31 cellular contexts compared by ENCODE assay signal in genomic region chr1:31885851-31886250, GRCh38. TPM values are rescaled to one million over a fixed set of nuclear protein-coding genes. Genes with fewer than 3 reads are reported as not detected.
DNase-seq lines count a peak whose midpoint lies in the region; ATAC-seq, FAIRE-seq and TF ChIP-seq lines count a peak whose summit lies in the region.
"Had no signal": no experiment of that assay in that cellular context is flagged by ENCODE, and none has a peak within 500 bp of the region (broad histone marks: within the 10 kb centered on the region; RNA-seq: fewer than 3 reads in every experiment).

No MANE protein-coding gene starts in this region.

- H3K4me1 Mint-ChIP-seq in type B pancreatic cell (ENCODE audit: unreplicated experiment), result peaks cover 4% of the 10 kb centered on the region

- H3K79me2 ChIP-seq in K562 (ENCODE audit: control insufficient read depth, insufficient read depth, low read length), result no peaks in the 10 kb centered on the region

- no peak overlapping the region for H3K27ac ChIP-seq in K562 (ENCODE audit: extremely low read depth, low read depth, low read length)
- H3K27ac ChIP-seq: 22Rv1; A549; BLaER1; BLaER1 treated with 17β-estradiol and CSF1 and Interleukin-3, amounts not matched to agents 10 nM and 100 nM; C4-2B had no signal

- CTCF ChIA-PET in K562 (lab: Yijun Ruan, JAX; ENCODE audit: low intra/inter-chr PET ratio), result no interaction called here

- H3K36me3 ChIP-seq in K562 (ENCODE audit: control insufficient read depth, insufficient read depth, low read length), result peaks cover 3% of the 10 kb centered on the region; the same call in 1 of the 3 replicates
- H3K36me3 ChIP-seq: BE2C; BLaER1; BLaER1 treated with 17β-estradiol and CSF1 and Interleukin-3, amounts not matched to agents 10 nM and 100 nM had no signal

- H3K27me3 Mint-ChIP-seq in type B pancreatic cell, result no peaks in the 10 kb centered on the region
- H3K27me3 Mint-ChIP-seq: B cell; CD4-positive, alpha-beta memory T cell; CD4-positive, alpha-beta T cell; CD4-positive, CD25-positive, alpha-beta regulatory T cell had no signal

- no peaks in the 10 kb centered on the region for H3K9me1 ChIP-seq in K562 (ENCODE audit: control insufficient read depth, insufficient read depth, low read length)

- H3K4me1 ChIP-seq in K562 (replicated peaks in 1 of 2; ENCODE audit: control insufficient read depth in 2 of 2, insufficient read depth in 2 of 2, low read length in 2 of 2), result peaks cover 5 to 30% of the 10 kb centered on the region in 2 experiments; a peak in 4 of 5 replicates
- H3K4me1 ChIP-seq: BE2C had no signal

- POLR2A ChIA-PET in K562 (lab: Yijun Ruan, JAX), result interaction anchor here (0.7 to 1.9 kb wide), 4 partner anchors 8 to 148 kb away, joined by 3 to 6 read pairs (median 4); no protein-coding TSS in a partner anchor

- no peak overlapping the region for H3K9ac ChIP-seq in K562 (ENCODE audit: insufficient read depth in 1 of 2, low read depth in 2 of 2, low read length in 2 of 2)
- H3K9ac ChIP-seq: BLaER1; BLaER1 treated with 17β-estradiol and CSF1 and Interleukin-3, amounts not matched to agents 10 nM and 100 nM had no signal

- DNase-seq in K562 (ENCODE audit: extremely low read depth in 1 of 4, low spot score in 3 of 4), result no peak
- DNase-seq in type B pancreatic cell (ENCODE audit: extremely low spot score, unreplicated experiment), result no peak
- DNase-seq: 8988T; ACHN; AML-193; BE2C; C1 segment of cervical spinal cord; Caco-2; Calu3; CD4-positive, alpha-beta memory T cell; CD4-positive, alpha-beta T cell; CD4-positive, CD25-positive, alpha-beta regulatory T cell; CD8-positive, alpha-beta memory T cell; CD8-positive, alpha-beta T cell; COR-L47; DMS 273 treated with DMSO at 0.1 percent for 48 hours; DMS153; DMS53; DMS79; DMS79 treated with DMSO at 0.1 percent for 48 hours; DND-41; EL had no signal

- no peak for TF ChIP-seq POLR2A in K562 (conservative IDR thresholded peaks at IDR 0.05)

- FAIRE-seq in K562 (lab: Jason Lieb, UNC), result no peak
- FAIRE-seq: A204.1, A549, D721Med had no signal

- no TSS peak for BruUV-seq in K562 (replicated peaks; lab: Mats Ljungman, UMichigan)

- H3K9me3 Mint-ChIP-seq in type B pancreatic cell, result no peaks in the 10 kb centered on the region
- H3K9me3 Mint-ChIP-seq: CD14-positive monocyte; CD4-positive, alpha-beta memory T cell; CD8-positive, alpha-beta memory T cell; CD8-positive, alpha-beta T cell had no signal

- 100% methylated on average over 2 of the region's 2 CpGs for WGBS in K562 (ENCODE audit: insufficient coverage, low coverage, missing lambda C conversion rate)

- no peak overlapping the region for H3K4me2 ChIP-seq in K562 (ENCODE audit: insufficient read depth, low read length)
- H3K4me2 ChIP-seq: A549; BLaER1; BLaER1 treated with 17β-estradiol and CSF1 and Interleukin-3, amounts not matched to agents 10 nM and 100 nM had no signal

- no peak overlapping the region for H3K27ac Mint-ChIP-seq in type B pancreatic cell
- H3K27ac Mint-ChIP-seq: CD14-positive monocyte; CD4-positive, alpha-beta memory T cell; CD4-positive, alpha-beta T cell; CD4-positive, CD25-positive, alpha-beta regulatory T cell; CD8-positive, alpha-beta T cell had no signal

- TF ChIP-seq RAD21 in K562 (CRISPR knock-in tag; conservative IDR thresholded peaks at IDR 0.05 in 1 of 2, IDR thresholded peaks at IDR 0.05 in 1 of 2), result no peak

- peaks cover 4% of the 10 kb centered on the region; the same call in 1 of the 2 replicates for H3K9me3 ChIP-seq in K562 (replicated peaks; ENCODE audit: control insufficient read depth, insufficient read depth, low read depth, low read length)
- H3K9me3 ChIP-seq: A549, BE2C, BLaER1, Caco-2 had no signal

- TF ChIP-seq CTCF in K562 (IDR thresholded peaks at IDR 0.05 in 2 of 3, conservative IDR thresholded peaks at IDR 0.05 in 1 of 3; ENCODE audit: insufficient read depth in 2 of 3, low read depth in 1 of 3, low read length in 3 of 3) (no peak), type B pancreatic cell (conservative IDR thresholded peaks at IDR 0.05) (no peak)

- H3K36me3 Mint-ChIP-seq in type B pancreatic cell, result no peaks in the 10 kb centered on the region
- H3K36me3 Mint-ChIP-seq: CD4-positive, alpha-beta memory T cell; CD4-positive, CD25-positive, alpha-beta regulatory T cell; CD8-positive, alpha-beta memory T cell; CD8-positive, alpha-beta T cell had no signal

- H3K4me3 ChIP-seq in K562, result no peak overlapping the region
- H3K4me3 ChIP-seq: A549; BLaER1; BLaER1 treated with 17β-estradiol and CSF1 and Interleukin-3, amounts not matched to agents 10 nM and 100 nM had no signal

- H3K4me3 Mint-ChIP-seq in type B pancreatic cell, result no peak overlapping the region
- H3K4me3 Mint-ChIP-seq: B cell; CD14-positive monocyte; CD4-positive, alpha-beta memory T cell; CD4-positive, alpha-beta T cell; CD8-positive, alpha-beta memory T cell; CD8-positive, alpha-beta T cell had no signal

- in situ Hi-C loops in K562 (cut with MboI), result no loop called here

- no peak for TF ChIP-seq EP300 in K562 (IDR thresholded peaks at IDR 0.05; ENCODE audit: low read length)

- H3K27me3 ChIP-seq in K562 (ENCODE audit: control insufficient read depth in 2 of 2, insufficient read depth in 2 of 2, low read length in 2 of 2), result no peaks in the 10 kb centered on the region
- H3K27me3 ChIP-seq: BE2C; BLaER1; BLaER1 treated with 17β-estradiol and CSF1 and Interleukin-3, amounts not matched to agents 10 nM and 100 nM had no signal

- no peak for ATAC-seq in K562
- ATAC-seq: A549; CD8-positive, alpha-beta T cell had no signal

- H4K20me1 ChIP-seq in K562 (replicated peaks; ENCODE audit: control insufficient read depth, insufficient read depth, low read length), result no peaks in the 10 kb centered on the region
- H4K20me1 ChIP-seq: BLaER1; BLaER1 treated with 17β-estradiol and CSF1 and Interleukin-3, amounts not matched to agents 10 nM and 100 nM had no signal

- intact Hi-C loops in K562 (cut with micrococcal nuclease), result no loop called here

- no peak overlapping the region for H2AFZ ChIP-seq in K562 (ENCODE audit: low read depth, low read length)

TF ChIP-seq in K562, 482 proteins besides CTCF, POLR2A, EP300 and RAD21:
- TF ChIP-seq RBFOX2 (IDR thresholded peaks at IDR 0.05; ENCODE audit: low read depth, low read length) (no peak), BCOR (IDR thresholded peaks at IDR 0.05) (peak; percentile 12; the same call in 1 of the 2 replicates), RBM25 (IDR thresholded peaks at IDR 0.05; ENCODE audit: low read depth, low read length, severe bottlenecking) (peak; percentile 92)

RNA-seq across cellular contexts. Expression of gene PTP4A2, which starts 52.3 kb away (rescaled TPM):
- total RNA-seq in K562 (2011; cell fraction: chromatin; rRNA removed; ENCODE audit: low replicate concordance), result 116 and 315 TPM in 2 replicates
- total RNA-seq in K562 (2011; cell fraction: nucleolus; rRNA removed), result 52.7 and 78.6 TPM in 2 replicates
- total RNA-seq in K562 (2011; cell fraction: nucleoplasm; rRNA removed), result 175 and 257 TPM in 2 replicates
- total RNA-seq in K562 (2014; rRNA removed) (316 and 345 TPM in 2 replicates), K562 (2014; rRNA removed; fragmentation: Illumina TruSeq; extraction: Trizol) (620 and 713 TPM in 2 replicates), K562 (2015; rRNA removed; fragmentation: Illumina TruSeq; extraction: Trizol) (585 and 652 TPM in 2 replicates), K562 (2021) (429 and 432 TPM in 2 replicates), type B pancreatic cell (ENCODE audit: low replicate concordance) (150 and 179 TPM in 2 replicates)
- polyA plus RNA-seq in K562 (2011; rRNA removed) (785 and 870 TPM in 2 replicates), K562 (2014; fragmentation: Illumina TruSeq; extraction: Trizol) (528 and 852 TPM in 2 replicates), K562 (2014; fragmentation: Nextera tagmentation; extraction: Ambion mirVana) (100 to 1,000 TPM; 197 to 480 TPM), K562 (2014; rRNA removed) (219 and 255 TPM in 2 replicates)
- 63.7 and 209 TPM in 2 replicates for polyA plus RNA-seq in K562 (2011; cell fraction: cytosol; rRNA removed)
- polyA plus RNA-seq in K562 (2011; cell fraction: nucleus; rRNA removed), result 124 and 204 TPM in 2 replicates
- 386 and 493 TPM in 2 replicates for polyA plus RNA-seq in K562 (2012)
- polyA minus RNA-seq in K562 (2011; rRNA and poly(A)+ RNA removed), result 693 and 694 TPM in 2 replicates
- polyA minus RNA-seq in K562 (2011; cell fraction: cytosol; rRNA and poly(A)+ RNA removed), result 406 and 559 TPM in 2 replicates
- 36.6 and 130 TPM in 2 replicates for polyA minus RNA-seq in K562 (2011; cell fraction: nucleus; rRNA and poly(A)+ RNA removed)
